ENCODE assay signal across 8 cellular contexts in genomic region chr12:131402222-131402621, GRCh38.
DNase-seq lines count a peak whose midpoint lies in the region; ATAC-seq and TF ChIP-seq lines count a peak whose summit lies in the region.
"Not testable (repeated sequence)": the region's sequence is repeated elsewhere in the genome, so short reads cannot be mapped to it uniquely, and the experiment has no call there.

No MANE protein-coding gene starts in this region.

- not testable (repeated sequence) for H3K27me3 ChIP-seq in MG63; lung (ENCODE audit: control insufficient read depth, insufficient read depth); neuronal stem cell (ENCODE audit: control insufficient read depth in 3 of 3, insufficient read depth in 3 of 3, low read depth in 1 of 3, low read length in 3 of 3); gastrocnemius medialis; aorta (ENCODE audit: control insufficient read depth in 1 of 2, insufficient read depth in 2 of 2, low read length in 1 of 2)

- peak; percentile 70 for DNase-seq in MG63
- DNase-seq in SIG-M5 treated with dmso at 0.1 percent for 504 hours (lab: John Stamatoyannopoulos, UW; ENCODE audit: unreplicated experiment), result peak; percentile 23
- not testable (repeated sequence) for DNase-seq in left ventricle myocardium superior; lung (ENCODE audit: low spot score); neuronal stem cell (ENCODE audit: low spot score); gastrocnemius medialis; aorta

- H2BK5ac ChIP-seq in neuronal stem cell (ENCODE audit: low read length), result not testable (repeated sequence)

- H3K23ac ChIP-seq in neuronal stem cell (ENCODE audit: low read depth, low read length, poor library complexity), result not testable (repeated sequence)

- not testable (repeated sequence) for H3K4me3 ChIP-seq in MG63; lung; neuronal stem cell (ENCODE audit: low read length in 2 of 2); gastrocnemius medialis; aorta (ENCODE audit: low read length in 2 of 2)

- not testable (repeated sequence) for H3K4me2 ChIP-seq in neuronal stem cell (ENCODE audit: insufficient read depth, low read length, poor library complexity, severe bottlenecking)

- H4K8ac ChIP-seq in neuronal stem cell (ENCODE audit: low read depth, low read length), result not testable (repeated sequence)

- not testable (repeated sequence) for H3K9ac ChIP-seq in neuronal stem cell (ENCODE audit: low read depth, low read length, poor library complexity)

- in situ Hi-C loops in gastrocnemius medialis (cut with MboI; ENCODE audit: low sequenced_read_pairs in 4 of 4), result not testable (repeated sequence)

- WGBS in lung, 2 donors, result 42 to 76% methylated on average over 7 of the region's 7 CpGs
- WGBS in neuronal stem cell (ENCODE audit: extremely low coverage in 2 of 2, insufficient read length in 2 of 2, insufficient replicate concordance in 1 of 2), 2 donors, result no CpG with 5 or more reads among the region's 7 CpGs
- WGBS in aorta, 2 donors, result 30 to 36% methylated on average over 7 of the region's 7 CpGs

- intact Hi-C loops in left ventricle myocardium superior (cut with micrococcal nuclease); gastrocnemius medialis (cut with DNase I; ENCODE audit: low total_unique reads); aorta (cut with DNase I): not testable (repeated sequence)

- peak; percentile 90 for ATAC-seq in esophagus mucosa
- peak; percentile 94 for ATAC-seq in left ventricle myocardium superior
- peak; percentile 20 for ATAC-seq in lung (ENCODE audit: insufficient read depth, low FRiP score)
- ATAC-seq in gastrocnemius medialis, result peak; percentile 72 to 78
- peak; percentile 71 for ATAC-seq in aorta (ENCODE audit: low FRiP score)

- H3K79me1 ChIP-seq in neuronal stem cell (ENCODE audit: low read depth, low read length), result not testable (repeated sequence)

- not testable (repeated sequence) for H3K4ac ChIP-seq in neuronal stem cell (ENCODE audit: low read length)

- H3K27ac ChIP-seq in lung (ENCODE audit: low read depth in 1 of 2, low read length in 1 of 2); neuronal stem cell (replicated peaks; ENCODE audit: low read length); gastrocnemius medialis; aorta (ENCODE audit: low read depth in 1 of 2, low read length in 2 of 2): not testable (repeated sequence)

- not testable (repeated sequence) for H4K91ac ChIP-seq in neuronal stem cell (ENCODE audit: low read depth, low read length, poor library complexity)

- H3K9me3 ChIP-seq in MG63; lung (ENCODE audit: control insufficient read depth in 2 of 2, insufficient read depth in 1 of 2, low read length in 1 of 2); gastrocnemius medialis; aorta (ENCODE audit: control insufficient read depth, low read length): not testable (repeated sequence)
- H3K9me3 ChIP-seq in neuronal stem cell (replicated peaks in 1 of 2; ENCODE audit: control insufficient read depth in 2 of 2, insufficient read depth in 1 of 2, low read depth in 1 of 2, low read length in 2 of 2), result peaks cover 5 to 14% of the 10 kb centered on the region in 2 donors

- TF ChIP-seq POLR2A in gastrocnemius medialis (IDR thresholded peaks at IDR 0.05), result not testable (repeated sequence)

- H2BK120ac ChIP-seq in neuronal stem cell (ENCODE audit: low read depth, low read length), result not testable (repeated sequence)

- H3K36me3 ChIP-seq in MG63; lung (ENCODE audit: control insufficient read depth in 2 of 2, insufficient read depth in 2 of 2, low read length in 2 of 2); neuronal stem cell (replicated peaks in 1 of 2; ENCODE audit: control insufficient read depth in 2 of 2, insufficient read depth in 2 of 2, low read length in 2 of 2); gastrocnemius medialis; aorta (ENCODE audit: control insufficient read depth in 1 of 2, insufficient read depth in 2 of 2, low read length in 1 of 2): not testable (repeated sequence)

- TF ChIP-seq CTCF in lung (IDR thresholded peaks at IDR 0.05; ENCODE audit: control extremely low read depth, extremely low read depth); gastrocnemius medialis (IDR thresholded peaks at IDR 0.05 in 4 of 5, conservative IDR thresholded peaks at IDR 0.05 in 1 of 5): not testable (repeated sequence)

- H2BK15ac ChIP-seq in neuronal stem cell (ENCODE audit: low read length), result not testable (repeated sequence)

- not testable (repeated sequence) for H2AK5ac ChIP-seq in neuronal stem cell (ENCODE audit: low read depth, low read length)

- H2AFZ ChIP-seq in neuronal stem cell (ENCODE audit: low read length), result peak overlapping the region; percentile 29

- H2BK12ac ChIP-seq in neuronal stem cell (ENCODE audit: low read length), result not testable (repeated sequence)

- not testable (repeated sequence) for H3K14ac ChIP-seq in neuronal stem cell (ENCODE audit: low read length)

- H3K18ac ChIP-seq in neuronal stem cell (ENCODE audit: low read length), result not testable (repeated sequence)

- H3K4me1 ChIP-seq in lung (ENCODE audit: control insufficient read depth in 2 of 2, insufficient read depth in 2 of 2, low read length in 2 of 2); neuronal stem cell (ENCODE audit: control insufficient read depth in 2 of 2, insufficient read depth in 1 of 2, low read depth in 1 of 2, low read length in 2 of 2); gastrocnemius medialis; aorta (ENCODE audit: control insufficient read depth in 1 of 2, insufficient read depth in 2 of 2, low read length in 2 of 2): not testable (repeated sequence)

Comparison
In these comparisons a context has a peak if more than half of its experiments do, and no peak if none do; other contexts are left out.
1. ATAC-seq: peak in every context shown above with its lines; median percentile 94 in left ventricle myocardium superior; 90 in esophagus mucosa; 75 in gastrocnemius medialis; 71 in aorta; 20 in lung.